In genomic region chr7:129784437-129784782, GRCh38 we compare ENCODE assay signal across 15 cellular contexts.
"Had no signal": no experiment of that assay in that cellular context is flagged by ENCODE, and none has a peak within 500 bp of the region (broad histone marks: within the 10 kb centered on the region; RNA-seq: fewer than 3 reads in every experiment).

No MANE protein-coding gene starts in this region.

- H3K9me3 Mint-ChIP-seq: activated naive CD8-positive, alpha-beta T cell treated with anti-CD3 and anti-CD28 coated beads, Interleukin-2, amount 10 ng/mL, durations not matched to agents 7 days and 5 days; neural crest cell; T-cell had no signal

- H3K36me3 Mint-ChIP-seq: activated naive CD8-positive, alpha-beta T cell treated with anti-CD3 and anti-CD28 coated beads, Interleukin-2, amount 10 ng/mL, durations not matched to agents 7 days and 5 days; T-cell had no signal

- H3K27ac ChIP-seq: epithelial cell of prostate, right atrium auricular region, upper lobe of right lung, WERI-Rb-1 had no signal

- H3K27ac Mint-ChIP-seq: activated CD8-positive, alpha-beta memory T cell treated with anti-CD3 and anti-CD28 coated beads, Interleukin-2, amount 10 ng/mL, durations not matched to agents 7 days and 5 days; activated naive CD8-positive, alpha-beta T cell treated with anti-CD3 and anti-CD28 coated beads, Interleukin-2, amount 10 ng/mL, durations not matched to agents 7 days and 5 days; T-cell had no signal

- H3K4me3 Mint-ChIP-seq: activated CD8-positive, alpha-beta memory T cell treated with anti-CD3 and anti-CD28 coated beads, Interleukin-2, amount 10 ng/mL, durations not matched to agents 7 days and 5 days had no signal

- H3K4me3 ChIP-seq: right atrium auricular region, smooth muscle cell, upper lobe of right lung had no signal

- H3K36me3 ChIP-seq: right atrium auricular region, upper lobe of right lung had no signal

- DNase-seq: activated CD4-positive, alpha-beta T cell treated with anti-CD3 and anti-CD28 coated beads, Interleukin-2, amount 50 U/mL, for 4 hours; activated CD8-positive, alpha-beta memory T cell treated with anti-CD3 and anti-CD28 coated beads, Interleukin-2, amount 10 ng/mL, durations not matched to agents 7 days and 5 days; activated naive CD8-positive, alpha-beta T cell treated with anti-CD3 and anti-CD28 coated beads, Interleukin-2, amount 10 ng/mL, durations not matched to agents 7 days and 5 days; effector CD8-positive, alpha-beta T cell; kidney; stimulated activated CD4-positive, alpha-beta T cell treated with anti-CD3 and anti-CD28 coated beads, Interleukin-1b, Interleukin-23, amount 100 ng/mL, for 48 hours; T-cell; T1000; upper lobe of right lung; WERI-Rb-1 had no signal

- ATAC-seq: activated CD8-positive, alpha-beta memory T cell treated with anti-CD3 and anti-CD28 coated beads, Interleukin-2, amount 10 ng/mL, durations not matched to agents 7 days and 5 days; stimulated activated naive CD8-positive, alpha-beta T cell treated with anti-CD3 and anti-CD28 coated beads, Interleukin-15, Interleukin-2, amounts not matched to agents 100 U/mL and 50 U/mL, for 24 hours; T-cell; upper lobe of right lung had no signal
